ENCODE assay signal across 8 cellular contexts in genomic region chr6:37704923-37705238, GRCh38. TPM values are rescaled to one million over a fixed set of nuclear protein-coding genes. Genes with fewer than 3 reads are reported as not detected.
A peak's percentile ranks its signal among the peaks of the same experiment; 100 is the strongest.
DNase-seq lines count a peak whose midpoint lies in the region; ATAC-seq and TF ChIP-seq lines count a peak whose summit lies in the region.

No MANE protein-coding gene starts in this region.

- peak overlapping the region in 4 of 6 donors; percentile 26 to 88 (median 77) for H3K27ac Mint-ChIP-seq in naive B cell

- TF ChIP-seq CTCF in AG09309 (IDR thresholded peaks at IDR 0.05; ENCODE audit: control insufficient read depth, insufficient read depth, low read depth, low read length, missing control alignments), result no peak
- TF ChIP-seq CTCF in choroid plexus epithelial cell (conservative IDR thresholded peaks at IDR 0.05; ENCODE audit: low read depth, low read length), result no peak

- peaks cover 0 to 20% (median 15%) of the 10 kb centered on the region in 3 donors for H3K27me3 Mint-ChIP-seq in naive B cell

- peak overlapping the region; percentile 89 to 95 (median 92) for H3K4me3 Mint-ChIP-seq in naive B cell

- ATAC-seq in HG02884 (IDR thresholded peaks at IDR 0.05; ENCODE audit: unreplicated experiment), result peak; percentile 14
- peak; percentile 8 for ATAC-seq in naive B cell (ENCODE audit: low read depth in 2 of 2)

- H3K4me1 Mint-ChIP-seq in naive B cell, result peaks cover 21 to 29% (median 22%) of the 10 kb centered on the region in 3 donors

- no peaks in the 10 kb centered on the region for H3K36me3 Mint-ChIP-seq in naive B cell

- H3K4me3 ChIP-seq in AG09309 (ENCODE audit: control insufficient read depth, low read depth, low read length) (peak overlapping the region; percentile 48), choroid plexus epithelial cell (ENCODE audit: low read depth, low read length) (peak overlapping the region; percentile 53)

- no peak for DNase-seq in AG09309 (ENCODE audit: low read depth)
- no peak for DNase-seq in choroid plexus epithelial cell (ENCODE audit: low read depth)
- DNase-seq in naive B cell, result no peak
- DNase-seq in HPDE6-E6E7 (ENCODE audit: extremely low spot score), result no peak
- DNase-seq in GDM1 (lab: John Stamatoyannopoulos, UW), result no peak
- no peak for DNase-seq in NCI-H524 treated with DMSO at 0.1 percent for 48 hours (lab: John Stamatoyannopoulos, UW)
- no peak for DNase-seq in globus pallidus (ENCODE audit: low spot score)

- no peaks in the 10 kb centered on the region for H3K9me3 Mint-ChIP-seq in naive B cell

RNA-seq across cellular contexts. Expression of gene MDGA1, which starts 7.2 kb away (rescaled TPM):
- polyA plus RNA-seq in naive B cell (ENCODE audit: low read depth in 6 of 6), result 1 to 10 TPM in 3 of 6 donors, under 1 TPM in 3; 0.15 to 1.9 (median 1.1) TPM
